Comparison of ENCODE assay signal across 2 cellular contexts in the genomic region with DNA sequence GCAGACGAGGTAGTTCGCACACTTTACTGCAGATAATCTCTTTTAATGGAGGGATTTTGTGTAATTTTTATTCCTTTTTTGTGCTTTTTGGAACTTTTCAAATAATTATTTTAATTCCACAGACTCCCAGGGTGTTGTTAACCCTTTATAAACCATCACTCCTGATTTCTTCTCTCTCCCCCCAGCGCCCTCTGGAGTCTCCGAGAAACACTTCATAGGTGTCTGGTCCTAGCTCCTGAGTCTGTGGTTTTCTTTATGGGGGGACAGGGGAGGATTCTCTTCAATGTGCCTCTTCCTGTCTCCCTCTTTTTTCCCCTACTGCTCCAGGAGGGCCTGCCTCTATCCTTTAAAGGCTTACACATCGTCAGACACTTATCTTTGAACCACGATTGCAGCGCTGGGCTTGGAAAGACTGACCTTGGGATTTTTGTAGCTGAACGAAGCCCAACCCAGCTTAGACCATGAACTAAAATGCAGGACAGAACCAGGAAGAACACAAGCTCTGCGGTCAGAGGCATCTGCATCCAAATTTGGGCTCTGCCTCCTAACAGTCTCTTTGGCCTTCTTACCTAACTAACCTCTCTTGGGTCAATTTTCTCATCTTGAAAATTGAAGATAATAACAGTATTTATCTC.
TF ChIP-seq lines count a peak whose summit lies in the region.

No MANE protein-coding gene starts in this region.

TF ChIP-seq in GM23338, 12 proteins besides CTCF, POLR2A, EP300 and RAD21:
- TF ChIP-seq, protein P1, sequence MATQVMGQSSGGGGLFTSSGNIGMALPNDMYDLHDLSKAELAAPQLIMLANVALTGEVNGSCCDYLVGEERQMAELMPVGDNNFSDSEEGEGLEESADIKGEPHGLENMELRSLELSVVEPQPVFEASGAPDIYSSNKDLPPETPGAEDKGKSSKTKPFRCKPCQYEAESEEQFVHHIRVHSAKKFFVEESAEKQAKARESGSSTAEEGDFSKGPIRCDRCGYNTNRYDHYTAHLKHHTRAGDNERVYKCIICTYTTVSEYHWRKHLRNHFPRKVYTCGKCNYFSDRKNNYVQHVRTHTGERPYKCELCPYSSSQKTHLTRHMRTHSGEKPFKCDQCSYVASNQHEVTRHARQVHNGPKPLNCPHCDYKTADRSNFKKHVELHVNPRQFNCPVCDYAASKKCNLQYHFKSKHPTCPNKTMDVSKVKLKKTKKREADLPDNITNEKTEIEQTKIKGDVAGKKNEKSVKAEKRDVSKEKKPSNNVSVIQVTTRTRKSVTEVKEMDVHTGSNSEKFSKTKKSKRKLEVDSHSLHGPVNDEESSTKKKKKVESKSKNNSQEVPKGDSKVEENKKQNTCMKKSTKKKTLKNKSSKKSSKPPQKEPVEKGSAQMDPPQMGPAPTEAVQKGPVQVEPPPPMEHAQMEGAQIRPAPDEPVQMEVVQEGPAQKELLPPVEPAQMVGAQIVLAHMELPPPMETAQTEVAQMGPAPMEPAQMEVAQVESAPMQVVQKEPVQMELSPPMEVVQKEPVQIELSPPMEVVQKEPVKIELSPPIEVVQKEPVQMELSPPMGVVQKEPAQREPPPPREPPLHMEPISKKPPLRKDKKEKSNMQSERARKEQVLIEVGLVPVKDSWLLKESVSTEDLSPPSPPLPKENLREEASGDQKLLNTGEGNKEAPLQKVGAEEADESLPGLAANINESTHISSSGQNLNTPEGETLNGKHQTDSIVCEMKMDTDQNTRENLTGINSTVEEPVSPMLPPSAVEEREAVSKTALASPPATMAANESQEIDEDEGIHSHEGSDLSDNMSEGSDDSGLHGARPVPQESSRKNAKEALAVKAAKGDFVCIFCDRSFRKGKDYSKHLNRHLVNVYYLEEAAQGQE (IDR thresholded peaks at IDR 0.05; ENCODE audit: unreplicated experiment): no peak
- no peak for TF ChIP-seq JUNB (IDR thresholded peaks at IDR 0.05; ENCODE audit: unreplicated experiment)
- TF ChIP-seq EZH2phosphoT487 (IDR thresholded peaks at IDR 0.05; ENCODE audit: unreplicated experiment): no peak
- TF ChIP-seq EZH2 (IDR thresholded peaks at IDR 0.05; ENCODE audit: low read depth, unreplicated experiment): no peak
- TF ChIP-seq, protein P2, sequence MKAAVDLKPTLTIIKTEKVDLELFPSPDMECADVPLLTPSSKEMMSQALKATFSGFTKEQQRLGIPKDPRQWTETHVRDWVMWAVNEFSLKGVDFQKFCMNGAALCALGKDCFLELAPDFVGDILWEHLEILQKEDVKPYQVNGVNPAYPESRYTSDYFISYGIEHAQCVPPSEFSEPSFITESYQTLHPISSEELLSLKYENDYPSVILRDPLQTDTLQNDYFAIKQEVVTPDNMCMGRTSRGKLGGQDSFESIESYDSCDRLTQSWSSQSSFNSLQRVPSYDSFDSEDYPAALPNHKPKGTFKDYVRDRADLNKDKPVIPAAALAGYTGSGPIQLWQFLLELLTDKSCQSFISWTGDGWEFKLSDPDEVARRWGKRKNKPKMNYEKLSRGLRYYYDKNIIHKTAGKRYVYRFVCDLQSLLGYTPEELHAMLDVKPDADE (IDR thresholded peaks at IDR 0.05): no peak
- TF ChIP-seq ZNF331 (CRISPR knock-in tag; IDR thresholded peaks at IDR 0.05; ENCODE audit: low read depth): no peak
- no peak for TF ChIP-seq ZNF114 (CRISPR knock-in tag; IDR thresholded peaks at IDR 0.05)
- no peak for TF ChIP-seq NANOG (IDR thresholded peaks at IDR 0.05; ENCODE audit: borderline replicate concordance)
- no peak for TF ChIP-seq STAT1 (IDR thresholded peaks at IDR 0.05; ENCODE audit: unreplicated experiment)
TF ChIP-seq in GM23338: peak in this region for 0.

TF ChIP-seq in IMR-90, 13 proteins besides CTCF, POLR2A, EP300 and RAD21:
- TF ChIP-seq CHD1 (IDR thresholded peaks at IDR 0.05; ENCODE audit: low read depth, low read length): no peak
- no peak for TF ChIP-seq MAFK (IDR thresholded peaks at IDR 0.05; ENCODE audit: low read depth, low read length)
- no peak for TF ChIP-seq RFX5 (IDR thresholded peaks at IDR 0.05; ENCODE audit: low read depth, low read length)
- TF ChIP-seq NFE2L2 (IDR thresholded peaks at IDR 0.05; ENCODE audit: low read depth, low read length): no peak
- no peak for TF ChIP-seq MAZ (IDR thresholded peaks at IDR 0.05; ENCODE audit: borderline replicate concordance, low read depth, low read length)
- TF ChIP-seq, protein P3, sequence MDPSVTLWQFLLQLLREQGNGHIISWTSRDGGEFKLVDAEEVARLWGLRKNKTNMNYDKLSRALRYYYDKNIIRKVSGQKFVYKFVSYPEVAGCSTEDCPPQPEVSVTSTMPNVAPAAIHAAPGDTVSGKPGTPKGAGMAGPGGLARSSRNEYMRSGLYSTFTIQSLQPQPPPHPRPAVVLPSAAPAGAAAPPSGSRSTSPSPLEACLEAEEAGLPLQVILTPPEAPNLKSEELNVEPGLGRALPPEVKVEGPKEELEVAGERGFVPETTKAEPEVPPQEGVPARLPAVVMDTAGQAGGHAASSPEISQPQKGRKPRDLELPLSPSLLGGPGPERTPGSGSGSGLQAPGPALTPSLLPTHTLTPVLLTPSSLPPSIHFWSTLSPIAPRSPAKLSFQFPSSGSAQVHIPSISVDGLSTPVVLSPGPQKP (IDR thresholded peaks at IDR 0.05; ENCODE audit: borderline replicate concordance, low read depth, low read length): no peak
- no peak for TF ChIP-seq MXI1 (IDR thresholded peaks at IDR 0.05; ENCODE audit: borderline replicate concordance, low read depth, low read length)
- no peak for TF ChIP-seq SMC3 (IDR thresholded peaks at IDR 0.05; ENCODE audit: low read depth, low read length)
- TF ChIP-seq RCOR1 (IDR thresholded peaks at IDR 0.05; ENCODE audit: insufficient replicate concordance, low read length): no peak
- TF ChIP-seq FOS (IDR thresholded peaks at IDR 0.05; ENCODE audit: low read depth, low read length): no peak
- no peak for TF ChIP-seq BHLHE40 (IDR thresholded peaks at IDR 0.05; ENCODE audit: low read depth, low read length)
- TF ChIP-seq CEBPB (IDR thresholded peaks at IDR 0.05; ENCODE audit: low read depth, low read length): no peak
- no peak for TF ChIP-seq USF2 (IDR thresholded peaks at IDR 0.05; ENCODE audit: low read depth, low read length)
TF ChIP-seq in IMR-90: peak in this region for 0.
